In the genomic region with DNA sequence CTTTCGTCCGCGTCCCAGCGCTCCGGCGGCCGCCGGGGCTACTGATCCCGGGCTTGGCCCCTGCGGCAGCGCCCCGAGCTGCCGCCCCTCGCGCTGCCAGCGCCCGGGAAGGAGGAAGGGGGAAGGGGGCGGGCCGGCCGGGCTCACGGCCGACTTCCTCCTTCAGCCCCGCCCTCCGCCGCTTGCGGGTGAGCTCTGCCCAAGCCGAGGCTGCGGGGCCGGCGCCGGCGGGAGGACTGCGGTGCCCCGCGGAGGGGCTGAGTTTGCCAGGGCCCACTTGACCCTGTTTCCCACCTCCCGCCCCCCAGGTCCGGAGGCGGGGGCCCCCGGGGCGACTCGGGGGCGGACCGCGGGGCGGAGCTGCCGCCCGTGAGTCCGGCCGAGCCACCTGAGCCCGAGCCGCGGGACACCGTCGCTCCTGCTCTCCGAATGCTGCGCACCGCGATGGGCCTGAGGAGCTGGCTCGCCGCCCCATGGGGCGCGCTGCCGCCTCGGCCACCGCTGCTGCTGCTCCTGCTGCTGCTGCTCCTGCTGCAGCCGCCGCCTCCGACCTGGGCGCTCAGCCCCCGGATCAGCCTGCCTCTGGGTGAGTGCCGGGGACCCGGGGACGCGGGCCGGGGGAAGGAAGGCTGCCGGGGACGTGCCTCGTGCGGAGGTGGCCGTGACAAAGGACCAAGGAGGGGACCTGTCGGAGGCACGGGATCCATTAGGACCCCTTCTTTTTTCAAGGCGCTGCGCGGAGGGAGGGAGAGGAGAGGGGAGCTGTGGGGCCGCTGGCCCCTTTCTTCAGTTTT, we compare ENCODE assay signal across 8 cellular contexts. TPM values are rescaled to one million over a fixed set of nuclear protein-coding genes. Genes with fewer than 3 reads are reported as not detected.
DNase-seq lines count a peak whose midpoint lies in the region; ATAC-seq and TF ChIP-seq lines count a peak whose summit lies in the region.

A gene with protein sequence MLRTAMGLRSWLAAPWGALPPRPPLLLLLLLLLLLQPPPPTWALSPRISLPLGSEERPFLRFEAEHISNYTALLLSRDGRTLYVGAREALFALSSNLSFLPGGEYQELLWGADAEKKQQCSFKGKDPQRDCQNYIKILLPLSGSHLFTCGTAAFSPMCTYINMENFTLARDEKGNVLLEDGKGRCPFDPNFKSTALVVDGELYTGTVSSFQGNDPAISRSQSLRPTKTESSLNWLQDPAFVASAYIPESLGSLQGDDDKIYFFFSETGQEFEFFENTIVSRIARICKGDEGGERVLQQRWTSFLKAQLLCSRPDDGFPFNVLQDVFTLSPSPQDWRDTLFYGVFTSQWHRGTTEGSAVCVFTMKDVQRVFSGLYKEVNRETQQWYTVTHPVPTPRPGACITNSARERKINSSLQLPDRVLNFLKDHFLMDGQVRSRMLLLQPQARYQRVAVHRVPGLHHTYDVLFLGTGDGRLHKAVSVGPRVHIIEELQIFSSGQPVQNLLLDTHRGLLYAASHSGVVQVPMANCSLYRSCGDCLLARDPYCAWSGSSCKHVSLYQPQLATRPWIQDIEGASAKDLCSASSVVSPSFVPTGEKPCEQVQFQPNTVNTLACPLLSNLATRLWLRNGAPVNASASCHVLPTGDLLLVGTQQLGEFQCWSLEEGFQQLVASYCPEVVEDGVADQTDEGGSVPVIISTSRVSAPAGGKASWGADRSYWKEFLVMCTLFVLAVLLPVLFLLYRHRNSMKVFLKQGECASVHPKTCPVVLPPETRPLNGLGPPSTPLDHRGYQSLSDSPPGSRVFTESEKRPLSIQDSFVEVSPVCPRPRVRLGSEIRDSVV (plus strand): TSS at position 181 of the 794 bp plus-strand sequence. CDS start 249 bp downstream, at position 430.

- H3K4me1 ChIP-seq in liver (ENCODE audit: control insufficient read depth in 4 of 4, insufficient read depth in 4 of 4, low read length in 3 of 4), result peaks cover 15 to 38% (median 26%) of the 10 kb centered on the region in 4 donors

- peak within 1 kb of the TSS; percentile 49 to 69 for H3K27ac ChIP-seq in liver (ENCODE audit: low read depth in 1 of 2, low read length in 2 of 2)

- peak; percentile 79 for TF ChIP-seq POLR2A in GM18505 (IDR thresholded peaks at IDR 0.05; ENCODE audit: borderline replicate concordance, extremely low read depth, insufficient read depth, insufficient read length)

- peak within 1 kb of the TSS; percentile 60 to 77 (median 62) for H3K4me3 ChIP-seq in liver (ENCODE audit: low read depth in 1 of 3, low read length in 3 of 3)

- ATAC-seq in GM18505 (IDR thresholded peaks at IDR 0.05; ENCODE audit: unreplicated experiment), result peak; percentile 85
- peak; percentile 65 for ATAC-seq in HG02938 (IDR thresholded peaks at IDR 0.05; ENCODE audit: unreplicated experiment)

- H3K9ac ChIP-seq in liver (ENCODE audit: low read depth in 1 of 2, low read length in 2 of 2), result peak within 1 kb of the TSS; percentile 30 to 42

- WGBS in liver, result 1% methylated on average over 86 of the region's 86 CpGs

- H3K9me3 ChIP-seq in liver (ENCODE audit: control insufficient read depth in 4 of 4, low read length in 3 of 4), result no peaks in the 10 kb centered on the region

- TF ChIP-seq RAD21 in liver (IDR thresholded peaks at IDR 0.05), result no peak

- DNase-seq in 8988T (peak; percentile 77), NCI-H2227 (lab: John Stamatoyannopoulos, UW; ENCODE audit: unreplicated experiment) (peak; percentile 74), dedifferentiated amniotic fluid mesenchymal stem cell (ENCODE audit: extremely low spot score) (peak; percentile 30)
- peak; percentile 76 for DNase-seq in activated CD4-positive, alpha-beta T cell treated with anti-CD3 and anti-CD28 coated beads for 48 hours
- peak; percentile 75 for DNase-seq in stimulated activated CD4-positive, alpha-beta T cell treated with anti-CD3 and anti-CD28 coated beads, Interleukin-4, amount 100 ng/mL, for 1 hour

- H3K36me3 ChIP-seq in liver (ENCODE audit: control insufficient read depth in 4 of 4, insufficient read depth in 3 of 4, low read depth in 1 of 4, low read length in 3 of 4), result peaks cover 0 to 13% (median 3%) of the 10 kb centered on the region in 4 donors

- H3K27me3 ChIP-seq in liver (ENCODE audit: control insufficient read depth in 4 of 4, insufficient read depth in 4 of 4, low read length in 3 of 4), result no peaks in the 10 kb centered on the region

- TF ChIP-seq CTCF in liver (IDR thresholded peaks at IDR 0.05; ENCODE audit: low read depth, low read length, missing input control), result no peak

TF ChIP-seq in liver, 16 proteins besides CTCF, POLR2A, EP300 and RAD21:
- TF ChIP-seq SP1 (IDR thresholded peaks at IDR 0.05) (no peak), YY1 (IDR thresholded peaks at IDR 0.05) (no peak), JUND (IDR thresholded peaks at IDR 0.05) (no peak), GABPA (IDR thresholded peaks at IDR 0.05 in 1 of 2, conservative IDR thresholded peaks at IDR 0.05 in 1 of 2) (no peak), HNF4G (IDR thresholded peaks at IDR 0.05) (no peak), EGR1 (IDR thresholded peaks at IDR 0.05; ENCODE audit: low read depth in 2 of 2) (no peak), REST (IDR thresholded peaks at IDR 0.05) (no peak)
TF ChIP-seq in liver: peak in this region for 0.

RNA-seq across cellular contexts. Expression of the gene that starts here (rescaled TPM):
- total RNA-seq in liver, result 10 to 100 TPM; 38.8 to 52.2 TPM
- 10 to 100 TPM; 14.3 to 15.2 TPM for polyA plus RNA-seq in liver

Comparison
In these comparisons a context has a peak if more than half of its experiments do, and no peak if none do; other contexts are left out.
1. Peak in every context shown above with its lines: DNase-seq, ATAC-seq, H3K4me3 ChIP-seq and H3K27ac ChIP-seq.